In genomic region chr19:39054091-39054470, GRCh38 we compare ENCODE assay signal across 24 cellular contexts. TPM values are rescaled to one million over a fixed set of nuclear protein-coding genes. Genes with fewer than 3 reads are reported as not detected.
"Had no signal": no experiment of that assay in that cellular context is flagged by ENCODE, and none has a peak within 500 bp of the region (broad histone marks: within the 10 kb centered on the region; RNA-seq: fewer than 3 reads in every experiment).

No MANE protein-coding gene starts in this region.

- DNase-seq: cortex of kidney; effector memory CD4-positive, alpha-beta T cell; heart left ventricle; kidney glomerular epithelial cell; mammary epithelial cell; natural killer cell; ovary; stimulated activated CD4-positive, alpha-beta T cell treated with anti-CD3 and anti-CD28 coated beads, Interleukin-2, amount 100 ng/mL, for 48 hours; stimulated activated naive CD4-positive, alpha-beta T cell treated with Interleukin-2 at 50 U/mL for 16 hours; tibial artery; upper lobe of right lung had no signal

- H3K4me3 Mint-ChIP-seq: natural killer cell, neural crest cell had no signal

- H3K27ac Mint-ChIP-seq: natural killer cell had no signal

- H3K4me1 ChIP-seq: heart left ventricle, right atrium auricular region, suprapubic skin, tibial artery, upper lobe of right lung, vagina had no signal

- H3K27ac ChIP-seq: heart left ventricle, ovary, right atrium auricular region, suprapubic skin, tibial artery, upper lobe of right lung, vagina had no signal

- H3K4me3 ChIP-seq: heart left ventricle, ovary, right atrium auricular region, smooth muscle cell, suprapubic skin, tibial artery, upper lobe of right lung, vagina had no signal

- H3K9me3 Mint-ChIP-seq: natural killer cell, neural crest cell had no signal

- ATAC-seq: esophagus mucosa, natural killer cell had no signal

- H3K36me3 Mint-ChIP-seq: natural killer cell had no signal

- H3K9me3 ChIP-seq: ovary, suprapubic skin, upper lobe of right lung, vagina had no signal

- H3K27me3 ChIP-seq: ovary, right atrium auricular region, suprapubic skin, upper lobe of right lung, vagina had no signal

- H3K4me1 Mint-ChIP-seq: natural killer cell, neural crest cell had no signal

- H3K36me3 ChIP-seq: heart left ventricle, ovary, right atrium auricular region, suprapubic skin, tibial artery, upper lobe of right lung, vagina had no signal

RNA-seq across cellular contexts. Expression of gene ACP7, which starts 30.1 kb away (rescaled TPM):
- total RNA-seq: fibroblast of lung, frontal cortex, glomerular endothelial cell, heart left ventricle, left lobe of liver, mesenteric fat pad, myocyte, natural killer cell, neural crest cell, ovary, posterior vena cava, right atrium auricular region, upper lobe of right lung, vagina had no signal
